ENCODE assay signal across 8 cellular contexts in the genomic region with DNA sequence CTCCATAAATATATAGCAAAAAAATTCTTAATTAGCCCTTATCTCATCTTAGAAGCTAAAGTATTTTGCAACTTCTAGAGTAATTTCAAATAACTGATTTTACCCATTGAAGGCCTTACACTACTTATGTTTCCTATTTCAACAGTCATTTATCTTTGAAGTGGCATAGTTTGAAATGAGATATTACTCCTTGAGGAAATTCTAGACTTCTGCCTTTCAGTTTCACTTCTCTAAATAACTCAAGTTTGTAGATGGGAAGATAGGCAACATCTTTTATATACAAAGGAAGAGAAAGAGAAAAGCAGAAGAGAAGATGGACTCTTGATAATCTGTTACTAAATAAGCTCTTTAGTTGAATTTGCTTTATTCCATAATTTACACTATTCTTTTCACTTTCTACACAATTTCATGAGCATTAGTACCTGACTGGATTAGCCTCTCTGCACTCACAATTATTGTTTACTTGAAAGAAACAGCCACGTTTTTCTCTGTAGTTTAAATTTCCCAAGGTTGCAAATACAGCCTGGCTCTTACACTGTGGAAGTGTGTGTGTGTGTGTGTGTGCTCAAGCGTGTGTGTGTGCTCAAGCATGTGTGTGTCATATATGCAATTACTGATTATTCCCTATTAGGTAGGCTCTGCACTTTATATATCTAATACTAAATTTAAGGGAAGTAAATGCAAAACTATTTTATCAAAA.
A peak's percentile ranks its signal among the peaks of the same experiment; 100 is the strongest.
DNase-seq lines count a peak whose midpoint lies in the region; ATAC-seq and TF ChIP-seq lines count a peak whose summit lies in the region.

No MANE protein-coding gene starts in this region.

- TF ChIP-seq CTCF in lower lobe of right lung (IDR thresholded peaks at IDR 0.05) (no peak), osteocyte (IDR thresholded peaks at IDR 0.05) (no peak)

- H3K36me3 ChIP-seq in KOPT-K1 (ENCODE audit: insufficient read depth, low read length) (no peaks in the 10 kb centered on the region), lower lobe of right lung (no peaks in the 10 kb centered on the region), SJCRH30 (no peaks in the 10 kb centered on the region)

- no peak overlapping the region for H3K27ac Mint-ChIP-seq in osteocyte (ENCODE audit: unreplicated experiment)

- no peaks in the 10 kb centered on the region for H3K27me3 ChIP-seq in lower lobe of right lung (ENCODE audit: low read depth)
- no peaks in the 10 kb centered on the region for H3K27me3 ChIP-seq in SJCRH30

- ATAC-seq in GM18508 (IDR thresholded peaks at IDR 0.05; ENCODE audit: insufficient read depth, unreplicated experiment) = peak; percentile 98
- ATAC-seq in GM21737 (IDR thresholded peaks at IDR 0.05; ENCODE audit: unreplicated experiment) = peak; percentile 98
- ATAC-seq in lower lobe of right lung = peak; percentile 60 to 76

- H3K27ac ChIP-seq in KOPT-K1 (ENCODE audit: low read depth, low read length, poor library complexity, severe bottlenecking) (peak overlapping the region; percentile 60), lower lobe of right lung (no peak overlapping the region), SJCRH30 (no peak overlapping the region)

- DNase-seq in lower lobe of right lung (no peak), osteocyte (ENCODE audit: extremely low spot score, unreplicated experiment) (no peak), amniotic stem cell (lab: John Stamatoyannopoulos, UW) (no peak), SJCRH30 (no peak)
- DNase-seq in NK-92 treated with Interleukin-12 subunit alpha and Interleukin-12 subunit beta, amount 100 ng/mL, for 24 hours (lab: John Stamatoyannopoulos, UW) = no peak

- H3K4me3 Mint-ChIP-seq in osteocyte (ENCODE audit: unreplicated experiment) = no peak overlapping the region

- no peaks in the 10 kb centered on the region for H3K36me3 Mint-ChIP-seq in osteocyte (ENCODE audit: unreplicated experiment)

- H3K9me3 Mint-ChIP-seq in osteocyte (ENCODE audit: unreplicated experiment) = no peaks in the 10 kb centered on the region

- peaks cover 22% of the 10 kb centered on the region for H3K9me3 ChIP-seq in KOPT-K1 (ENCODE audit: insufficient read depth, low read length, poor library complexity, severe bottlenecking)
- no peaks in the 10 kb centered on the region for H3K9me3 ChIP-seq in lower lobe of right lung
- H3K9me3 ChIP-seq in SJCRH30 (replicated peaks) = no peaks in the 10 kb centered on the region

- no peak overlapping the region for H3K4me3 ChIP-seq in lower lobe of right lung
- H3K4me3 ChIP-seq in SJCRH30 = no peak overlapping the region

- no peaks in the 10 kb centered on the region for H3K4me1 Mint-ChIP-seq in osteocyte (ENCODE audit: unreplicated experiment)

- H3K27me3 Mint-ChIP-seq in osteocyte (ENCODE audit: unreplicated experiment) = peaks cover 11% of the 10 kb centered on the region

- H3K4me1 ChIP-seq in lower lobe of right lung (no peaks in the 10 kb centered on the region), SJCRH30 (no peaks in the 10 kb centered on the region)

- intact Hi-C loops in lower lobe of right lung (cut with DNase I) = no loop called here
